In the genomic region with DNA sequence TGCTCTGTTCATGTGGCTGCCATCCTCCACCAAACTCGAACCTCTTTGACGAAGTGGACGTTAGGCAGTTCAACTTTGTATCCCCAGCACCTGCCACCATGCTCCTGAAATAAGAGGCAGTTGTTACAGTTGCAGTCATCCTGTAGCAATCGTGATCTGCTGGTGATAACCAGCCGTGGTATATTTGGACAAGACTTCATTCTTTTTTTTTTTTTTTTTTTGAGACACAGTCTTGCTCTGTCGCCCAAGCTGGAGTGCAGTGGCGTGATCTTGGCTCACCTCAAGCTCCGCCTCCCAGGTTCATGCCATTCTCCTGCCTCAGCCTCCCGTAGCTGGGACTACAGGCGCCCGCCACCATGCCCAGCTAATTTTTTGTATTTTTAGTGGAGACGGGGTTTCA, we compare ENCODE assay signal across 6 cellular contexts.
DNase-seq lines count a peak whose midpoint lies in the region; ATAC-seq, FAIRE-seq and TF ChIP-seq lines count a peak whose summit lies in the region.
"Not testable (repeated sequence)": the region's sequence is repeated elsewhere in the genome, so short reads cannot be mapped to it uniquely, and the experiment has no call there.

No MANE protein-coding gene starts in this region.

- in situ Hi-C loops in Caki2 (cut with HindIII; ENCODE audit: low pct_unique_long_range_greater_than_20kb, low sequenced_read_pairs): not testable (repeated sequence)

- peak; percentile 88 for FAIRE-seq in urothelium cell line (lab: Jason Lieb, UNC)

- not testable (repeated sequence) for H3K14ac ChIP-seq in trophoblast cell (ENCODE audit: low read length)

- H3K4me3 ChIP-seq in lower lobe of right lung; trophoblast cell (ENCODE audit: low read depth, low read length): not testable (repeated sequence)

- DNase-seq in Caki2 (ENCODE audit: low read depth) (peak; percentile 74), trophoblast cell (peak; percentile 41 to 59)
- not testable (repeated sequence) for DNase-seq in endothelial cell (ENCODE audit: low spot score); lower lobe of right lung; neural crest cell (ENCODE audit: low read depth, low spot score); urothelium cell line (ENCODE audit: low spot score)

- not testable (repeated sequence) for H3K4ac ChIP-seq in trophoblast cell (ENCODE audit: low read depth, low read length)

- H4K12ac ChIP-seq in trophoblast cell (ENCODE audit: low read depth, low read length): not testable (repeated sequence)

- H4K91ac ChIP-seq in trophoblast cell (ENCODE audit: low read depth, low read length): not testable (repeated sequence)

- not testable (repeated sequence) for H3K27ac Mint-ChIP-seq in endothelial cell (ENCODE audit: unreplicated experiment)
- peak overlapping the region; percentile 62 for H3K27ac Mint-ChIP-seq in neural crest cell (ENCODE audit: unreplicated experiment)

- H3K4me1 ChIP-seq in lower lobe of right lung; trophoblast cell (ENCODE audit: control insufficient read depth in 1 of 2, insufficient read depth in 2 of 2, low read length in 2 of 2): not testable (repeated sequence)

- not testable (repeated sequence) for H3K9me3 ChIP-seq in lower lobe of right lung; trophoblast cell (ENCODE audit: insufficient read depth, low read depth, low read length)

- H3K18ac ChIP-seq in trophoblast cell (ENCODE audit: low read length): not testable (repeated sequence)

- H2AK5ac ChIP-seq in trophoblast cell (ENCODE audit: low read length): not testable (repeated sequence)

- H2BK12ac ChIP-seq in trophoblast cell (ENCODE audit: low read length): not testable (repeated sequence)

- H2AFZ ChIP-seq in trophoblast cell (ENCODE audit: insufficient read depth, low read length, poor library complexity): not testable (repeated sequence)

- not testable (repeated sequence) for H3K27me3 ChIP-seq in lower lobe of right lung (ENCODE audit: low read depth); trophoblast cell (ENCODE audit: insufficient read depth, low read length)

- H3K9me3 Mint-ChIP-seq in endothelial cell (ENCODE audit: unreplicated experiment): peaks cover 13% of the 10 kb centered on the region
- H3K9me3 Mint-ChIP-seq in neural crest cell: peaks cover 15% of the 10 kb centered on the region

- H3K23ac ChIP-seq in trophoblast cell (ENCODE audit: low read length): not testable (repeated sequence)

- WGBS in trophoblast cell (ENCODE audit: extremely low coverage, insufficient coverage, insufficient read length): no CpG with 5 or more reads among the region's 12 CpGs

- not testable (repeated sequence) for H2BK120ac ChIP-seq in trophoblast cell (ENCODE audit: insufficient read depth, low read length, poor library complexity)

- not testable (repeated sequence) for H3K79me1 ChIP-seq in trophoblast cell (ENCODE audit: low read length)

- not testable (repeated sequence) for H3K79me2 ChIP-seq in trophoblast cell (ENCODE audit: control insufficient read depth, insufficient read depth, low read length, poor library complexity)

- intact Hi-C loops in lower lobe of right lung (cut with DNase I): not testable (repeated sequence)

- not testable (repeated sequence) for ATAC-seq in lower lobe of right lung

- H3K4me3 Mint-ChIP-seq in endothelial cell (ENCODE audit: unreplicated experiment): peak overlapping the region; percentile 87
- H3K4me3 Mint-ChIP-seq in neural crest cell: not testable (repeated sequence)

- not testable (repeated sequence) for H3K27me3 Mint-ChIP-seq in endothelial cell (ENCODE audit: unreplicated experiment); neural crest cell (ENCODE audit: low read depth)

- not testable (repeated sequence) for H4K8ac ChIP-seq in trophoblast cell (ENCODE audit: low read depth, low read length)

- H3K36me3 Mint-ChIP-seq in endothelial cell (ENCODE audit: low read depth, unreplicated experiment): not testable (repeated sequence)
- peaks cover 16% of the 10 kb centered on the region for H3K36me3 Mint-ChIP-seq in neural crest cell (ENCODE audit: low read depth)

- not testable (repeated sequence) for H3K9ac ChIP-seq in trophoblast cell (ENCODE audit: low read length)

- H3K4me1 Mint-ChIP-seq in endothelial cell (ENCODE audit: unreplicated experiment): not testable (repeated sequence)
- H3K4me1 Mint-ChIP-seq in neural crest cell: peaks cover 13% of the 10 kb centered on the region

- H3K27ac ChIP-seq in lower lobe of right lung: peak overlapping the region; percentile 60
- H3K27ac ChIP-seq in trophoblast cell (ENCODE audit: low read depth, low read length): not testable (repeated sequence)

- H3K36me3 ChIP-seq in lower lobe of right lung; trophoblast cell (ENCODE audit: control insufficient read depth in 1 of 2, insufficient read depth in 2 of 2, low read length in 2 of 2): not testable (repeated sequence)

- TF ChIP-seq CTCF in endothelial cell (IDR thresholded peaks at IDR 0.05; ENCODE audit: unreplicated experiment); lower lobe of right lung (IDR thresholded peaks at IDR 0.05); neural crest cell (conservative IDR thresholded peaks at IDR 0.05): not testable (repeated sequence)

- not testable (repeated sequence) for H3K4me2 ChIP-seq in trophoblast cell (ENCODE audit: low read length)

- H2BK5ac ChIP-seq in trophoblast cell (ENCODE audit: low read depth, low read length, poor library complexity): not testable (repeated sequence)
